In genomic region chr9:106737516-106737915, GRCh38 we compare ENCODE assay signal across 18 cellular contexts.
DNase-seq lines count a peak whose midpoint lies in the region; ATAC-seq and TF ChIP-seq lines count a peak whose summit lies in the region.
"Had no signal": no experiment of that assay in that cellular context is flagged by ENCODE, and none has a peak within 500 bp of the region (broad histone marks: within the 10 kb centered on the region; RNA-seq: fewer than 3 reads in every experiment).

No MANE protein-coding gene starts in this region.

- ATAC-seq in gastroesophageal sphincter (no peak), HG03378 (IDR thresholded peaks at IDR 0.05; ENCODE audit: unreplicated experiment) (no peak), HG02610 (IDR thresholded peaks at IDR 0.05; ENCODE audit: unreplicated experiment) (no peak)
- ATAC-seq: A549; CD8-positive, alpha-beta T cell had no signal

- no peaks in the 10 kb centered on the region for H3K27me3 ChIP-seq in gastroesophageal sphincter
- H3K27me3 ChIP-seq in skeletal muscle tissue (ENCODE audit: control insufficient read depth in 3 of 3, insufficient read depth in 3 of 3, low read length in 3 of 3), result no peaks in the 10 kb centered on the region
- H3K27me3 ChIP-seq: BLaER1 treated with 17β-estradiol and CSF1 and Interleukin-3, amounts not matched to agents 10 nM and 100 nM had no signal

- no peak for TF ChIP-seq CTCF in chondrocyte (IDR thresholded peaks at IDR 0.05)
- no peak for TF ChIP-seq CTCF in gastroesophageal sphincter (IDR thresholded peaks at IDR 0.05)

- H3K4me1 Mint-ChIP-seq in chondrocyte (ENCODE audit: low read depth), result peaks cover 15% of the 10 kb centered on the region
- H3K4me1 Mint-ChIP-seq: B cell had no signal

- no peaks in the 10 kb centered on the region for H3K9me3 ChIP-seq in gastroesophageal sphincter
- no peaks in the 10 kb centered on the region for H3K9me3 ChIP-seq in skeletal muscle tissue (ENCODE audit: control insufficient read depth in 3 of 3, low read length in 3 of 3)
- H3K9me3 ChIP-seq: Caco-2 had no signal

- peak overlapping the region in 3 of 4 donors; percentile 28 to 52 (median 44) for H3K27ac ChIP-seq in gastroesophageal sphincter
- peak overlapping the region; percentile 9 for H3K27ac ChIP-seq in skeletal muscle tissue (ENCODE audit: low read depth, low read length)
- H3K27ac ChIP-seq: 22Rv1; A549; BLaER1 treated with 17β-estradiol and CSF1 and Interleukin-3, amounts not matched to agents 10 nM and 100 nM; C4-2B had no signal

- WGBS in gastroesophageal sphincter (ENCODE audit: low coverage in 1 of 2), 2 donors, result 0 to 54% methylated on average over 1 to 3 of the region's 3 CpGs

- no peak overlapping the region for H3K4me3 ChIP-seq in gastroesophageal sphincter
- H3K4me3 ChIP-seq in skeletal muscle tissue (ENCODE audit: low read length in 3 of 3), result no peak overlapping the region
- H3K4me3 ChIP-seq: A549; BLaER1 treated with 17β-estradiol and CSF1 and Interleukin-3, amounts not matched to agents 10 nM and 100 nM had no signal

- H3K36me3 ChIP-seq in gastroesophageal sphincter (no peaks in the 10 kb centered on the region), skeletal muscle tissue (ENCODE audit: control insufficient read depth in 3 of 3, insufficient read depth in 3 of 3, low read length in 3 of 3) (no peaks in the 10 kb centered on the region)
- H3K36me3 ChIP-seq: BLaER1 treated with 17β-estradiol and CSF1 and Interleukin-3, amounts not matched to agents 10 nM and 100 nM had no signal

- TF ChIP-seq EP300 in gastroesophageal sphincter (IDR thresholded peaks at IDR 0.05), result no peak

- TF ChIP-seq POLR2A in gastroesophageal sphincter (IDR thresholded peaks at IDR 0.05), result no peak

- no peak overlapping the region for H3K9ac ChIP-seq in skeletal muscle tissue (ENCODE audit: low read depth in 1 of 3, low read length in 3 of 3)
- H3K9ac ChIP-seq: BLaER1 treated with 17β-estradiol and CSF1 and Interleukin-3, amounts not matched to agents 10 nM and 100 nM had no signal

- H3K27ac Mint-ChIP-seq in chondrocyte (ENCODE audit: unreplicated experiment), result peak overlapping the region; percentile 1
- H3K27ac Mint-ChIP-seq: B cell; CD4-positive, alpha-beta T cell; CD8-positive, alpha-beta T cell had no signal

- no peaks in the 10 kb centered on the region for H3K27me3 Mint-ChIP-seq in chondrocyte (ENCODE audit: low read depth)
- H3K27me3 Mint-ChIP-seq: CD4-positive, alpha-beta T cell had no signal

- H3K36me3 Mint-ChIP-seq in chondrocyte (ENCODE audit: low read depth), result no peaks in the 10 kb centered on the region
- H3K36me3 Mint-ChIP-seq: CD8-positive, alpha-beta T cell had no signal

- peaks cover 0 to 19% (median 4%) of the 10 kb centered on the region in 3 donors for H3K4me1 ChIP-seq in gastroesophageal sphincter
- no peaks in the 10 kb centered on the region for H3K4me1 ChIP-seq in skeletal muscle tissue (ENCODE audit: control insufficient read depth in 3 of 3, insufficient read depth in 3 of 3, low read length in 3 of 3)
- H3K4me1 ChIP-seq: A549; BLaER1 treated with 17β-estradiol and CSF1 and Interleukin-3, amounts not matched to agents 10 nM and 100 nM; Caco-2 had no signal

- H3K4me3 Mint-ChIP-seq in chondrocyte (ENCODE audit: unreplicated experiment), result no peak overlapping the region
- H3K4me3 Mint-ChIP-seq: B cell; CD4-positive, alpha-beta T cell; CD8-positive, alpha-beta T cell had no signal

- DNase-seq in chondrocyte (ENCODE audit: low spot score) (no peak), UCSD-AML1 (lab: John Stamatoyannopoulos, UW; ENCODE audit: unreplicated experiment) (no peak)
- DNase-seq: AML-193; Caco-2; Calu3; CD4-positive, alpha-beta T cell; CD8-positive, alpha-beta T cell; DMS79 treated with DMSO at 0.1 percent for 48 hours; GF-D8 had no signal

- H3K9me3 Mint-ChIP-seq in chondrocyte (ENCODE audit: low read depth), result peaks cover 3% of the 10 kb centered on the region
